1 cellular context compared by ENCODE assay signal in genomic region chr17:9346296-9346926, GRCh38.
TF ChIP-seq lines count a peak whose summit lies in the region.

No MANE protein-coding gene starts in this region.

TF ChIP-seq in GM12878, 131 proteins besides CTCF, POLR2A, EP300 and RAD21 (continued from another document):
- TF ChIP-seq ZNF592 (IDR thresholded peaks at IDR 0.05) (no peak), BMI1 (IDR thresholded peaks at IDR 0.05; ENCODE audit: borderline replicate concordance) (no peak), SMAD1 (IDR thresholded peaks at IDR 0.05; ENCODE audit: low read depth, partially characterized antibody) (no peak), ZBTB40 (IDR thresholded peaks at IDR 0.05; ENCODE audit: borderline replicate concordance) (peak; percentile 68), ZNF687 (IDR thresholded peaks at IDR 0.05) (no peak), TAF1 (IDR thresholded peaks at IDR 0.05; ENCODE audit: borderline replicate concordance, low read depth, low read length) (no peak), TCF7 (IDR thresholded peaks at IDR 0.05; ENCODE audit: borderline replicate concordance) (no peak), FOXM1 (IDR thresholded peaks at IDR 0.05; ENCODE audit: low read depth, low read length) (no peak), NR2C1 (IDR thresholded peaks at IDR 0.05) (no peak)
